In the genomic region with DNA sequence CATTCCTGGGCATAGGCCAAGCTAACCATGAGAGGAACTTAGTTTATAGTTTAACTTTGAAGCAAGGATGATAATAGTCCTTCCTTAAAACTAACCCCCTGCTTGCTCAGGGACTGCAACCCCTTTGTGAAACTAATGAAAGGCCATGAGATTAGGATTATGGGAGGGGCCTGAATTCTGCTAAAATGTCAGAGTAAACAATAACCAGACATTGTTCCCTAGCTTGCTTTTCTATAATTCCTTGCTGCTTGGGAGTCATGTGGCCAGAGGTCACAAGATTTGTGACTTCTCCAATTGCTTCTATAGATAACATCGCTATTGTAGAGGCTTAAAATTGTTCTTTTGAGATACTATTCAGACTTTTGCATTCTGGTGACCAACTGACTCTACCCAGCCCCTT, we compare ENCODE assay signal across 21 cellular contexts.
"Had no signal": no experiment of that assay in that cellular context is flagged by ENCODE, and none has a peak within 500 bp of the region (broad histone marks: within the 10 kb centered on the region; RNA-seq: fewer than 3 reads in every experiment).

No MANE protein-coding gene starts in this region.

- H3K27ac Mint-ChIP-seq: mesothelial cell of epicardium; naive B cell; naive thymus-derived CD8-positive, alpha-beta T cell had no signal

- H3K27ac ChIP-seq: coronary artery, dorsolateral prefrontal cortex, esophagus muscularis mucosa, foreskin keratinocyte, gastrocnemius medialis, heart right ventricle, left lung, lower lobe of right lung had no signal

- H3K4me1 ChIP-seq: esophagus muscularis mucosa, foreskin keratinocyte, gastrocnemius medialis, heart right ventricle, left lung, lower lobe of right lung had no signal

- H3K36me3 ChIP-seq: esophagus muscularis mucosa, gastrocnemius medialis, heart right ventricle, left lung, lower lobe of right lung had no signal

- H3K36me3 Mint-ChIP-seq: mesothelial cell of epicardium; naive B cell; naive thymus-derived CD8-positive, alpha-beta T cell had no signal

- ATAC-seq: foreskin keratinocyte; gastrocnemius medialis; heart right ventricle; left cardiac atrium; left lung; left ventricle myocardium superior; lower lobe of right lung; mucosa of descending colon; naive thymus-derived CD8-positive, alpha-beta T cell had no signal

- H3K4me1 Mint-ChIP-seq: mesothelial cell of epicardium; naive B cell; naive thymus-derived CD8-positive, alpha-beta T cell had no signal

- H3K27me3 ChIP-seq: dorsolateral prefrontal cortex, esophagus muscularis mucosa, foreskin keratinocyte, gastrocnemius medialis, heart right ventricle, left lung had no signal

- H3K4me3 ChIP-seq: coronary artery, dorsolateral prefrontal cortex, esophagus muscularis mucosa, gastrocnemius medialis, heart right ventricle, left lung, lower lobe of right lung, mucosa of descending colon had no signal

- DNase-seq: dermis blood vessel endothelial cell; dorsolateral prefrontal cortex; effector CD4-positive, alpha-beta T cell; effector memory CD4-positive, alpha-beta T cell; foreskin keratinocyte; gastrocnemius medialis; glutamatergic neuron; head of caudate nucleus; heart right ventricle; hippocampal formation; left cardiac atrium; left lung; left ventricle myocardium superior; lower lobe of right lung; mesenchymal stem cell; mucosa of descending colon; naive B cell; naive thymus-derived CD8-positive, alpha-beta T cell had no signal

- H3K4me3 Mint-ChIP-seq: mesothelial cell of epicardium; naive B cell; naive thymus-derived CD8-positive, alpha-beta T cell had no signal

- H3K9me3 Mint-ChIP-seq: naive B cell had no signal

- H3K27me3 Mint-ChIP-seq: naive B cell had no signal
